ENCODE assay signal across 3 cellular contexts in the genomic region with DNA sequence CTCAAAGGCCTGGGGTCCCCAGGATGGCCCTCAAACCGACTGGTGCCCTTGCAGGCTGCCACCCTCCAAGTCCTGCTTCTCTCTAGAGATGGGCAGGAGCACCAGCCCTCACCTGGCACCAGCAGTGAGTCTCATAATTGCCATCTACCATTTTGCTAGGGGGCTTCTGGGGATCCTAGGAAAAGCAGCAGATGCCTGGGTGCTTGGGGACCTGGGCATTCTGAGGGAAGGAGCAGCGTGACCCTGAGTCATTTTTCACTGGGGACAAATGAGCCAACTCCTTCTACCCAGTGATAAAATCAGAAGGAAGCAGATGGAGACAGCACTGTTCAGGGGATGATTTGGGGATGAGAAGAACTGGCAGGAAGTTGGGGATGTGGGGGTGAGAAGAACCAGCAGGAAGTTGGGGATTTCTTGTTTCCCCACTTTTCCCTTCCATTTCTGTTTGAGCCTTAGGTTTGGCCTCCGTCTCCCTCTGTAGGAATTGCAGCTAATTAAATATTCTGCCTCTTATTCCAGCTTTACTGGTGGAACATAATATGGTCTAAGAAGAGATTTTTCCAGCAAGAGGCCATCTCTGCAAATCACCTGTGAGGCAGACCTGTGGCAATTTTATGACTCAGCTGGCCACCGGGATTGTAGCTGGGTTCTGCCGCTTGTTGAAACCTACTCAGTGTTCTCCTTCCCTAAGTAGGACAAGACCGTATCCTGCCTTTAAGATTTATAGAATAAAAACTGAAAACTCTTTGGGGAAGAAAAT. TPM values are rescaled to one million over a fixed set of nuclear protein-coding genes. Genes with fewer than 3 reads are reported as not detected.
"Had no signal": no experiment of that assay in that cellular context is flagged by ENCODE, and none has a peak within 500 bp of the region (broad histone marks: within the 10 kb centered on the region; RNA-seq: fewer than 3 reads in every experiment).

No MANE protein-coding gene starts in this region.

RNA-seq across cellular contexts. Expression of gene CCL3L1, which starts 8.5 kb away (rescaled TPM):
- total RNA-seq: dermis microvascular lymphatic vessel endothelial cell, SK-MEL-5 had no signal

RNA-seq across cellular contexts. Expression of gene TBC1D3B, which starts 11.6 kb away (rescaled TPM):
- total RNA-seq: smooth muscle cell had no signal

RNA-seq across cellular contexts. Expression of gene CCL4L2, which starts 22.8 kb away (rescaled TPM):
- total RNA-seq: dermis microvascular lymphatic vessel endothelial cell, SK-MEL-5, smooth muscle cell had no signal
- polyA plus RNA-seq: smooth muscle cell had no signal
